18 cellular contexts compared by ENCODE assay signal in the genomic region with DNA sequence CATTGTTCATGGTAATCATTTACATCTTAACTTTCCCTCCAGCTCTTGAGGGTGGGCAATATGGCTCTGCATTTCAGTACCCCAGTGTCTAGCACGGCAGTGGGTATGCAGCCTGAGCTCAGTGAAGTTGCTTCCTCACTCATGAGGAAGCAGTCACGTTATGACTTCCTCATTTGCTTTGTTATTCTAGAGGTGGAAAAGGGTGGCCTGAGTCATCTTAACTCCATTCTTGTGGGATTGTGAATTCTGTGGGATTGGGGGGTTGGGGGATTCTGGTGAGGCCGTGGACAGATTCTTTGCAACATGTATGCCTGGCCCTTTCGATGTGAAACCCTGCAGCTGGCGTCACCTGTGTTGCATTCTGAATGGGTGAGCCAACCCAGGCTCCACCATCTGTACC.
DNase-seq lines count a peak whose midpoint lies in the region; ATAC-seq and TF ChIP-seq lines count a peak whose summit lies in the region.
"Had no signal": no experiment of that assay in that cellular context is flagged by ENCODE, and none has a peak within 500 bp of the region (broad histone marks: within the 10 kb centered on the region; RNA-seq: fewer than 3 reads in every experiment).

No MANE protein-coding gene starts in this region.

- no peaks in the 10 kb centered on the region for H3K27me3 Mint-ChIP-seq in activated T-cell treated with anti-CD3 and anti-CD28 coated beads, Interleukin-2, amount 50 U/mL, for 4 hours (ENCODE audit: low read depth)
- H3K27me3 Mint-ChIP-seq: CD4-positive, CD25-positive, alpha-beta regulatory T cell had no signal

- H3K4me3 Mint-ChIP-seq in activated T-cell treated with anti-CD3 and anti-CD28 coated beads, Interleukin-2, amount 50 U/mL, for 4 hours: no peak overlapping the region
- H3K4me3 Mint-ChIP-seq: CD4-positive, CD25-positive, alpha-beta regulatory T cell had no signal

- ATAC-seq in activated T-cell treated with anti-CD3 and anti-CD28 coated beads, Interleukin-2, amount 50 U/mL, for 4 hours: no peak
- ATAC-seq: Right ventricle myocardium inferior had no signal

- peaks cover 28% of the 10 kb centered on the region for H3K4me1 ChIP-seq in SJSA1 (replicated peaks)

- H3K36me3 Mint-ChIP-seq in activated T-cell treated with anti-CD3 and anti-CD28 coated beads, Interleukin-2, amount 50 U/mL, for 4 hours (ENCODE audit: insufficient read depth): no peaks in the 10 kb centered on the region
- H3K36me3 Mint-ChIP-seq: CD4-positive, CD25-positive, alpha-beta regulatory T cell had no signal

- DNase-seq in A172 (ENCODE audit: low spot score): peak; percentile 6
- peak; percentile 24 for DNase-seq in KBM-7
- DNase-seq in SJSA1 (ENCODE audit: low read depth in 1 of 2, low spot score in 2 of 2): peak; percentile 53 to 58
- DNase-seq in kidney epithelial cell (ENCODE audit: low read depth): peak; percentile 37
- no peak for DNase-seq in activated T-cell treated with anti-CD3 and anti-CD28 coated beads, Interleukin-2, amount 50 U/mL, for 4 hours
- DNase-seq in stimulated activated CD4-positive, alpha-beta T cell treated with anti-CD3 and anti-CD28 coated beads, Interleukin-2, amount 100 ng/mL, for 24 hours: no peak
- DNase-seq in stimulated activated CD4-positive, alpha-beta T cell treated with anti-CD3 and anti-CD28 coated beads, Interleukin-4, amount 100 ng/mL, for 4 hours: no peak
- no peak for DNase-seq in effector CD4-positive, alpha-beta T cell
- DNase-seq: CD4-positive, CD25-positive, alpha-beta regulatory T cell; COR-L47; DMS153; NCI-H1105 treated with DMSO at 0.1 percent for 48 hours; NCI-H1694; NCI-H510A; NCI-H748 treated with DMSO at 0.1 percent for 48 hours; NK-92 treated with Interleukin-12 subunit alpha and Interleukin-12 subunit beta, amount 100 ng/mL, for 24 hours had no signal

- in situ Hi-C loops in KBM-7 (cut with MboI; ENCODE audit: low pct_unique_long_range_greater_than_20kb, low sequenced_read_pairs): no loop called here

- H3K9me3 Mint-ChIP-seq in activated T-cell treated with anti-CD3 and anti-CD28 coated beads, Interleukin-2, amount 50 U/mL, for 4 hours: peaks cover 5% of the 10 kb centered on the region

- H3K4me3 ChIP-seq in SJSA1: no peak overlapping the region
- H3K4me3 ChIP-seq in kidney epithelial cell (ENCODE audit: low read depth, low read length): no peak overlapping the region

- H3K4me1 Mint-ChIP-seq in activated T-cell treated with anti-CD3 and anti-CD28 coated beads, Interleukin-2, amount 50 U/mL, for 4 hours (ENCODE audit: low read depth): no peaks in the 10 kb centered on the region
- H3K4me1 Mint-ChIP-seq: CD4-positive, CD25-positive, alpha-beta regulatory T cell had no signal

- TF ChIP-seq CTCF in kidney epithelial cell (IDR thresholded peaks at IDR 0.05; ENCODE audit: insufficient read depth, low read length, poor library complexity, severe bottlenecking): no peak

- H3K27me3 ChIP-seq in SJSA1 (replicated peaks) (no peaks in the 10 kb centered on the region), kidney epithelial cell (ENCODE audit: control insufficient read depth, insufficient read depth, low read length) (no peaks in the 10 kb centered on the region)

- H3K27ac ChIP-seq in SJSA1: no peak overlapping the region
- H3K27ac ChIP-seq: 22Rv1 had no signal

- no peaks in the 10 kb centered on the region for H3K36me3 ChIP-seq in SJSA1
- H3K36me3 ChIP-seq in kidney epithelial cell (ENCODE audit: control insufficient read depth, insufficient read depth, low read length): no peaks in the 10 kb centered on the region

- H3K9me3 ChIP-seq in SJSA1 (replicated peaks): 0 out of 2 replicates have a peak, but pooled peaks cover 2% of the 10 kb centered on the region

Comparison
In these comparisons a context has a peak if more than half of its experiments do, and no peak if none do; other contexts are left out.
1. DNase-seq: peak in A172 (single experiment), KBM-7 (single experiment), SJSA1 (2 of 2) and kidney epithelial cell (single experiment); none in activated T-cell treated with anti-CD3 and anti-CD28 coated beads, Interleukin-2, amount 50 U/mL, for 4 hours (single experiment), stimulated activated CD4-positive, alpha-beta T cell treated with anti-CD3 and anti-CD28 coated beads, Interleukin-2, amount 100 ng/mL, for 24 hours (0 of 2), stimulated activated CD4-positive, alpha-beta T cell treated with anti-CD3 and anti-CD28 coated beads, Interleukin-4, amount 100 ng/mL, for 4 hours (0 of 2) and effector CD4-positive, alpha-beta T cell (single experiment).